Comparison of ENCODE assay signal across 26 cellular contexts in the genomic region with DNA sequence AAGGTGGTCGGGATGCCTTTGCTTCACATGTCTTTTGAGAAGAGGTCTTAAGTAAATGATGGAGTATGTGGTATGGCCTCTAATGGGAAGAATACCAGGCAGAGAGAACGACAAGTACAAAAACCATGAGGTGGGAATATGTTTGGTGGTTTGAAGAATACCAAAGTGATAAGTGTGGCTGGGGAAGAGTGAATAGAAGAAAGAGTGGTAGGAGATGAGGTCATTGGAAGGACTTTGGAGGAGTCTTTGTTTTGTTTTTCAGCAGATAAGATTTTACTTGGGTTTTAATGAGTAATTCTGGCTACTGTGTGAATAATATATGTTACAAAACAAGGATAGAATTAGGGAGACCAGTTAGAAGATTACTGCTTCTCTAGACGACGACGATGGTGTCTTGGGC.
"Had no signal": no experiment of that assay in that cellular context is flagged by ENCODE, and none has a peak within 500 bp of the region (broad histone marks: within the 10 kb centered on the region; RNA-seq: fewer than 3 reads in every experiment).

No MANE protein-coding gene starts in this region.

- H3K4me1 ChIP-seq: gastrocnemius medialis, heart right ventricle, lower lobe of right lung, psoas muscle, transverse colon, upper lobe of right lung, uterus had no signal

- DNase-seq: effector CD8-positive, alpha-beta T cell; endodermal cell; foreskin fibroblast; gastrocnemius medialis; glutamatergic neuron; heart right ventricle; hippocampal formation; islet precursor cell; kidney glomerular epithelial cell; left colon; left ventricle myocardium superior; lower lobe of right lung; naive thymus-derived CD8-positive, alpha-beta T cell; occipital lobe; ovary; posterior cingulate gyrus; psoas muscle; right cardiac atrium; stimulated activated CD4-positive, alpha-beta T cell treated with anti-CD3 and anti-CD28 coated beads, Interleukin-15, amount 100 ng/mL, for 24 hours; stimulated activated CD4-positive, alpha-beta T cell treated with anti-CD3 and anti-CD28 coated beads, Interleukin-2, amount 100 ng/mL, for 48 hours; stimulated activated naive B cell treated with anti-CD40 and anti-IgM and Interleukin-4, amounts not matched to agents 10 μg/mL and 1 μg/mL and 100 μg/mL, for 72 hours; transverse colon; upper lobe of right lung; uterus had no signal

- H3K36me3 ChIP-seq: gastrocnemius medialis, heart right ventricle, lower lobe of right lung, ovary, transverse colon, upper lobe of right lung, uterus had no signal

- H3K27me3 ChIP-seq: gastrocnemius medialis, heart right ventricle, ovary, transverse colon, upper lobe of right lung, uterus had no signal

- H3K27ac ChIP-seq: epithelial cell of prostate, gastrocnemius medialis, heart right ventricle, lower lobe of right lung, ovary, psoas muscle, transverse colon, upper lobe of right lung, uterus had no signal

- H3K4me3 ChIP-seq: gastrocnemius medialis, heart right ventricle, lower lobe of right lung, ovary, psoas muscle, skin epidermis, transverse colon, upper lobe of right lung, uterus had no signal

- H3K9me3 ChIP-seq: gastrocnemius medialis, heart right ventricle, lower lobe of right lung, ovary, psoas muscle, transverse colon, upper lobe of right lung, uterus had no signal
